In genomic region chr4:2273221-2273620, GRCh38 we compare ENCODE assay signal across 19 cellular contexts.
"Had no signal": no experiment of that assay in that cellular context is flagged by ENCODE, and none has a peak within 500 bp of the region (broad histone marks: within the 10 kb centered on the region; RNA-seq: fewer than 3 reads in every experiment).

No MANE protein-coding gene starts in this region.

- H3K4me3 Mint-ChIP-seq: endodermal cell, memory B cell, naive B cell, nephron had no signal

- H3K36me3 Mint-ChIP-seq: naive B cell had no signal

- H3K27me3 ChIP-seq: gastrocnemius medialis, ovary, tibial artery, upper lobe of left lung, uterus had no signal

- H3K27ac ChIP-seq: coronary artery, gastrocnemius medialis, left ventricle myocardium inferior, lower lobe of right lung, ovary, tibial artery, upper lobe of left lung, uterus had no signal

- DNase-seq: effector CD4-positive, alpha-beta T cell; endodermal cell; gastrocnemius medialis; islet precursor cell; left ventricle myocardium inferior; lower lobe of right lung; midbrain; naive B cell; small intestine; stimulated activated CD4-positive, alpha-beta T cell treated with anti-CD3 and anti-CD28 coated beads, Interleukin-2, amount 100 ng/mL, for 48 hours; stimulated activated naive CD4-positive, alpha-beta T cell treated with Interleukin-2 at 50 U/mL for 16 hours; tibial artery; uterus had no signal

- H3K4me1 ChIP-seq: lower lobe of right lung, tibial artery, upper lobe of left lung, uterus had no signal

- H3K27me3 Mint-ChIP-seq: naive B cell had no signal

- H3K36me3 ChIP-seq: gastrocnemius medialis, lower lobe of right lung, ovary, uterus had no signal

- H3K4me3 ChIP-seq: coronary artery, gastrocnemius medialis, left ventricle myocardium inferior, lower lobe of right lung, ovary, tibial artery, upper lobe of left lung, uterus had no signal

- H3K4me1 Mint-ChIP-seq: memory B cell, naive B cell had no signal

- ATAC-seq: gastrocnemius medialis, lower lobe of right lung, right cardiac atrium had no signal

- H3K27ac Mint-ChIP-seq: endodermal cell, memory B cell, nephron had no signal

- H3K9me3 ChIP-seq: gastrocnemius medialis, left ventricle myocardium inferior, lower lobe of right lung, ovary, tibial artery, upper lobe of left lung, uterus had no signal

- H3K9me3 Mint-ChIP-seq: endodermal cell, memory B cell, naive B cell, nephron had no signal
